Comparison of ENCODE assay signal across 8 cellular contexts in the genomic region with DNA sequence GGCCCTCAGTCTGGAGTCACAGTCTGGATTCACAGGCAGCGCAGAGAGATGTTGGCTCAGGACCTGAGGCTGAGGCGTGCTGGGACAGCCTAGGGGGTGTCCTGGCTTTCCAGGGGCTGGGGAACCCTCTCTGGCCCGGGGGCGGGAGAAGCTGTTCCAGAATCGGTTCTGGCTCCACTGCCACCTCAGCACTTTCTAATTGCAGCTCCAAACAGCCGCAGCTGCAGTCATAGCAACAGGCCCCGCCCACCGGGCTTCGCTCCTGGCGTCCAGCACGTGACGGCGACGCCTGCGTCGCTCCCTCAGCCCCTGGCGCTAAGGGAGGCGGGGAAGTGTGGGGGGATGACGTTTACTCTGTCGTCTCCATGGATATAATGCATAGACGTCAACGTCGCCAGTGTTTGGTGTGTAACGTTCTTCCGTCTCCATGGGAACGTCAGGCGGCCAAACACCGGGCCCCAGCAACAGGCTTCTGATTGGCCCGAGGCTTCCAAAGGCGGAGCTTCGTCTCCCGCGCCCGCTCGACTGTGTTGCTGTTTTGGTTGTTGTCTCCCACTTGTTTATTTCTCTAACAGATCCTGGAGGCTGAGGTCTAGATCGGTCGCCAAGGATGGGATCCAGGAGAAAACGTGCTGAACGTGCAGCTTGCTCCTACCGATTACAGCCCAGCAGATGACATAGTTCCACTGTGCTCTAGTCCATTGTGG. TPM values are rescaled to one million over a fixed set of nuclear protein-coding genes. Genes with fewer than 3 reads are reported as not detected.
DNase-seq lines count a peak whose midpoint lies in the region; ATAC-seq and TF ChIP-seq lines count a peak whose summit lies in the region.

No MANE protein-coding gene starts in this region.

- WGBS in lung, 2 donors: 0% methylated on average over 40 of the region's 40 CpGs

- no peaks in the 10 kb centered on the region for H3K27me3 Mint-ChIP-seq in CD4-positive, alpha-beta memory T cell

- no peaks in the 10 kb centered on the region for H3K27me3 ChIP-seq in CD4-positive, alpha-beta memory T cell (ENCODE audit: insufficient read depth, low read length)
- H3K27me3 ChIP-seq in lung (ENCODE audit: control insufficient read depth, insufficient read depth): no peaks in the 10 kb centered on the region

- no peak for TF ChIP-seq CTCF in GM20000 (IDR thresholded peaks at IDR 0.05; ENCODE audit: extremely low read depth, missing control alignments)
- TF ChIP-seq CTCF in lung (IDR thresholded peaks at IDR 0.05; ENCODE audit: control extremely low read depth, extremely low read depth): no peak

- peak; percentile 96 for ATAC-seq in lung (ENCODE audit: insufficient read depth, low FRiP score)

- no peaks in the 10 kb centered on the region for H3K9me3 ChIP-seq in CD4-positive, alpha-beta memory T cell (ENCODE audit: control insufficient read depth in 1 of 2, low read length in 2 of 2)
- peaks cover 0 to under 1% of the 10 kb centered on the region in 2 donors for H3K9me3 ChIP-seq in lung (ENCODE audit: control insufficient read depth in 2 of 2, insufficient read depth in 1 of 2, low read length in 1 of 2)

- POLR2A ChIA-PET in CD4-positive, alpha-beta memory T cell (lab: Charles Lee; ENCODE audit: partially characterized antibody): interaction anchor here (0.5 to 4.3 kb wide), 23 partner anchors 10 to 376 kb away, joined by 3 to 101 read pairs (median 6); a partner anchor contains a TSS

- H3K36me3 ChIP-seq in CD4-positive, alpha-beta memory T cell (ENCODE audit: insufficient read depth, low read length): no peaks in the 10 kb centered on the region
- H3K36me3 ChIP-seq in lung (ENCODE audit: control insufficient read depth in 2 of 2, insufficient read depth in 2 of 2, low read length in 2 of 2): no peaks in the 10 kb centered on the region

- H3K4me1 Mint-ChIP-seq in CD4-positive, alpha-beta memory T cell: peaks cover 21 to 44% (median 33%) of the 10 kb centered on the region in 4 donors

- peak overlapping the region; percentile 52 to 54 for H3K4me3 ChIP-seq in CD4-positive, alpha-beta memory T cell (ENCODE audit: low read length in 2 of 2)
- H3K4me3 ChIP-seq in lung: peak overlapping the region; percentile 16

- peak; percentile 99 to 100 (median 100) for DNase-seq in CD4-positive, alpha-beta memory T cell
- DNase-seq in GM20000 (ENCODE audit: low spot score) (peak; percentile 92), HS-5 (ENCODE audit: low read depth) (peak; percentile 97), NK-92 (lab: John Stamatoyannopoulos, UW; ENCODE audit: unreplicated experiment) (peak; percentile 96), lung (ENCODE audit: low spot score) (peak; percentile 99)
- peak; percentile 99 to 100 for DNase-seq in activated CD8-positive, alpha-beta memory T cell treated with anti-CD3 and anti-CD28 coated beads for 4 hours (ENCODE audit: low read depth in 2 of 2)
- peak; percentile 98 for DNase-seq in effector CD8-positive, alpha-beta T cell (lab: John Stamatoyannopoulos, UW)
- peak; percentile 97 to 98 (median 98) for DNase-seq in stimulated activated CD4-positive, alpha-beta T cell treated with anti-CD3 and anti-CD28 coated beads, TNF-alpha, amount 100 ng/mL, for 24 hours (ENCODE audit: low read depth in 3 of 3)

- no peaks in the 10 kb centered on the region for H3K36me3 Mint-ChIP-seq in CD4-positive, alpha-beta memory T cell

- peak overlapping the region; percentile 95 for H3K27ac ChIP-seq in CD4-positive, alpha-beta memory T cell (ENCODE audit: low read depth, low read length)
- peak overlapping the region; percentile 87 to 99 for H3K27ac ChIP-seq in lung (ENCODE audit: low read depth in 1 of 2, low read length in 1 of 2)

- H3K4me3 Mint-ChIP-seq in CD4-positive, alpha-beta memory T cell: peak overlapping the region; percentile 82 to 90 (median 88)

- H3K4me1 ChIP-seq in CD4-positive, alpha-beta memory T cell (ENCODE audit: insufficient read depth, low read length): peaks cover 23% of the 10 kb centered on the region
- H3K4me1 ChIP-seq in lung (ENCODE audit: control insufficient read depth in 2 of 2, insufficient read depth in 2 of 2, low read length in 2 of 2): peaks cover 4 to 5% of the 10 kb centered on the region in 2 donors

- peaks cover 0 to 2% (median 0%) of the 10 kb centered on the region in 8 donors for H3K9me3 Mint-ChIP-seq in CD4-positive, alpha-beta memory T cell

- CTCF ChIA-PET in CD4-positive, alpha-beta memory T cell (lab: Charles Lee; ENCODE audit: partially characterized antibody): interaction anchor here (0.6 to 2.1 kb wide), 14 partner anchors 9 to 83 kb away, joined by 3 to 12 read pairs (median 5); a partner anchor contains a TSS

- peak overlapping the region; percentile 98 to 100 (median 100) for H3K27ac Mint-ChIP-seq in CD4-positive, alpha-beta memory T cell

- intact Hi-C loops in CD4-positive, alpha-beta memory T cell (cut with micrococcal nuclease): loop anchor here (1.0 kb wide), 6 partner anchors 10 to 132 kb away; a partner anchor contains a TSS

RNA-seq across cellular contexts. Expression of a gene that starts 19.7 kb away (rescaled TPM):
- total RNA-seq in CD4-positive, alpha-beta memory T cell: 1 to 10 TPM; 4.1 to 4.3 TPM
- polyA plus RNA-seq in CD4-positive, alpha-beta memory T cell: 100 to 1,000 TPM; 162 to 519 TPM
- total RNA-seq in lung: 100 to 1,000 TPM in 1 of 2 donors, 10 to 100 TPM in 1; 63.7 to 123 TPM
- 100 to 1,000 TPM; 139 to 879 TPM for polyA plus RNA-seq in lung

Comparison
In these comparisons a context has a peak if more than half of its experiments do, and no peak if none do; other contexts are left out.
1. Peak in every context shown above with its lines: DNase-seq, ATAC-seq, H3K4me3 ChIP-seq and H3K27ac ChIP-seq.
2. RNA of a gene that starts 19.7 kb away (total RNA-seq): 63.7 to 123 TPM in lung; 4.1 to 4.3 TPM in CD4-positive, alpha-beta memory T cell; every median in the first group is over 10 times any median in the second.